In genomic region chrX:48540015-48540350, GRCh38 we compare ENCODE assay signal across 1 cellular context.
TF ChIP-seq lines count a peak whose summit lies in the region.

No MANE protein-coding gene starts in this region.

TF ChIP-seq in IMR-90, 13 proteins besides CTCF, POLR2A, EP300 and RAD21 (continued from another document):
- TF ChIP-seq NFE2L2 (IDR thresholded peaks at IDR 0.05; ENCODE audit: low read depth, low read length) (no peak), ELK1 (IDR thresholded peaks at IDR 0.05; ENCODE audit: borderline replicate concordance, low read depth, low read length) (no peak), RCOR1 (IDR thresholded peaks at IDR 0.05; ENCODE audit: insufficient replicate concordance, low read length) (no peak), RFX5 (IDR thresholded peaks at IDR 0.05; ENCODE audit: low read depth, low read length) (no peak), CEBPB (IDR thresholded peaks at IDR 0.05; ENCODE audit: low read depth, low read length) (no peak), CHD1 (IDR thresholded peaks at IDR 0.05; ENCODE audit: low read depth, low read length) (no peak), MXI1 (IDR thresholded peaks at IDR 0.05; ENCODE audit: borderline replicate concordance, low read depth, low read length) (no peak), USF2 (IDR thresholded peaks at IDR 0.05; ENCODE audit: low read depth, low read length) (no peak), BHLHE40 (IDR thresholded peaks at IDR 0.05; ENCODE audit: low read depth, low read length) (no peak), FOS (IDR thresholded peaks at IDR 0.05; ENCODE audit: low read depth, low read length) (no peak), MAZ (IDR thresholded peaks at IDR 0.05; ENCODE audit: borderline replicate concordance, low read depth, low read length) (no peak), SMC3 (IDR thresholded peaks at IDR 0.05; ENCODE audit: low read depth, low read length) (no peak)
